Comparison of ENCODE assay signal across 1 cellular context in genomic region chr1:9164919-9165318, GRCh38.
TF ChIP-seq lines count a peak whose summit lies in the region.

No MANE protein-coding gene starts in this region.

TF ChIP-seq in H1, 55 proteins besides CTCF, POLR2A, EP300 and RAD21 (continued from another document):
- no peak for TF ChIP-seq ZNF274 (IDR thresholded peaks at IDR 0.05; ENCODE audit: borderline replicate concordance, extremely low read depth, low read length)
- TF ChIP-seq POU5F1 (IDR thresholded peaks at IDR 0.05; ENCODE audit: low read depth, low read length): no peak
- no peak for TF ChIP-seq PHF8 (conservative IDR thresholded peaks at IDR 0.05; ENCODE audit: low read depth, low read length)
- TF ChIP-seq MAFK (IDR thresholded peaks at IDR 0.05; ENCODE audit: low read depth, low read length): no peak
